Comparison of ENCODE assay signal across 24 cellular contexts in genomic region chr2:158505448-158505934, GRCh38. TPM values are rescaled to one million over a fixed set of nuclear protein-coding genes. Genes with fewer than 3 reads are reported as not detected.
DNase-seq lines count a peak whose midpoint lies in the region; ATAC-seq, FAIRE-seq and TF ChIP-seq lines count a peak whose summit lies in the region.
"Had no signal": no experiment of that assay in that cellular context is flagged by ENCODE, and none has a peak within 500 bp of the region (broad histone marks: within the 10 kb centered on the region; RNA-seq: fewer than 3 reads in every experiment).

No MANE protein-coding gene starts in this region.

- H3K4me3 Mint-ChIP-seq in MCF 10A (ENCODE audit: unreplicated experiment): no peak overlapping the region
- H3K4me3 Mint-ChIP-seq: effector memory CD8-positive, alpha-beta T cell had no signal

- TF ChIP-seq EP300 in K562 (IDR thresholded peaks at IDR 0.05; ENCODE audit: low read length): peak; percentile 47; the same call in 1 of the 2 replicates

- H3K9me1 ChIP-seq in K562 (ENCODE audit: control insufficient read depth, insufficient read depth, low read length): peaks cover 7% of the 10 kb centered on the region

- peak overlapping the region; percentile 33 for H3K4me2 ChIP-seq in K562 (ENCODE audit: insufficient read depth, low read length)
- H3K4me2 ChIP-seq: smooth muscle cell had no signal

- H3K9me3 ChIP-seq in breast epithelium (no peaks in the 10 kb centered on the region), K562 (replicated peaks; ENCODE audit: control insufficient read depth, insufficient read depth, low read depth, low read length) (no peaks in the 10 kb centered on the region)
- H3K9me3 ChIP-seq: stomach, upper lobe of right lung had no signal

- no peaks in the 10 kb centered on the region for H3K9me3 Mint-ChIP-seq in MCF 10A (ENCODE audit: unreplicated experiment)
- H3K9me3 Mint-ChIP-seq: effector memory CD8-positive, alpha-beta T cell had no signal

- no peak for TF ChIP-seq RAD21 in K562 (CRISPR knock-in tag; conservative IDR thresholded peaks at IDR 0.05 in 1 of 2, IDR thresholded peaks at IDR 0.05 in 1 of 2)

- no peak for TF ChIP-seq POLR2A in breast epithelium (IDR thresholded peaks at IDR 0.05)
- TF ChIP-seq POLR2A in K562 (conservative IDR thresholded peaks at IDR 0.05): no peak

- WGBS in K562 (ENCODE audit: insufficient coverage, low coverage, missing lambda C conversion rate): 27% methylated on average over 4 of the region's 4 CpGs

- no peaks in the 10 kb centered on the region for H3K27me3 Mint-ChIP-seq in MCF 10A (ENCODE audit: insufficient read depth, unreplicated experiment)
- H3K27me3 Mint-ChIP-seq: effector memory CD8-positive, alpha-beta T cell had no signal

- in situ Hi-C loops in K562 (cut with MboI): no loop called here

- H3K4me1 ChIP-seq in breast epithelium (no peaks in the 10 kb centered on the region), K562 (replicated peaks in 1 of 2; ENCODE audit: control insufficient read depth in 2 of 2, insufficient read depth in 2 of 2, low read length in 2 of 2) (peaks cover 10 to 37% of the 10 kb centered on the region in 2 experiments)

- TF ChIP-seq CTCF in MCF 10A (IDR thresholded peaks at IDR 0.05; ENCODE audit: unreplicated experiment): no peak
- TF ChIP-seq CTCF in breast epithelium (IDR thresholded peaks at IDR 0.05): no peak
- no peak for TF ChIP-seq CTCF in K562 (IDR thresholded peaks at IDR 0.05 in 2 of 3, conservative IDR thresholded peaks at IDR 0.05 in 1 of 3; ENCODE audit: insufficient read depth in 2 of 3, low read depth in 1 of 3, low read length in 3 of 3)

- peak; percentile 80 for FAIRE-seq in K562 (lab: Jason Lieb, UNC)
- FAIRE-seq: GM12892, islet of Langerhans had no signal

- H3K9ac ChIP-seq in K562 (ENCODE audit: insufficient read depth in 1 of 2, low read depth in 2 of 2, low read length in 2 of 2): peak overlapping the region in 1 of 2 experiments; percentile 71; a peak in 1 of 4 replicates

- H3K4me3 ChIP-seq in breast epithelium: no peak overlapping the region
- H3K4me3 ChIP-seq in K562: no peak overlapping the region
- H3K4me3 ChIP-seq: smooth muscle cell, stomach, upper lobe of right lung had no signal

- no TSS peak for BruUV-seq in MCF 10A (replicated peaks; lab: Mats Ljungman, UMichigan)
- no TSS peak for BruUV-seq in K562 (replicated peaks; lab: Mats Ljungman, UMichigan)

- peaks cover 86% of the 10 kb centered on the region for H3K79me2 ChIP-seq in K562 (ENCODE audit: control insufficient read depth, insufficient read depth, low read length)

- H3K27ac ChIP-seq in breast epithelium: no peak overlapping the region
- peak overlapping the region; percentile 41; the same call in 2 of the 3 replicates for H3K27ac ChIP-seq in K562 (ENCODE audit: extremely low read depth, low read depth, low read length)
- H3K27ac ChIP-seq: stomach, upper lobe of right lung had no signal

- H3K36me3 Mint-ChIP-seq in MCF 10A (ENCODE audit: insufficient read depth, unreplicated experiment): peaks cover 5% of the 10 kb centered on the region

- no peaks in the 10 kb centered on the region for H3K36me3 ChIP-seq in breast epithelium
- peaks cover 11% of the 10 kb centered on the region; the same call in 2 of the 3 replicates for H3K36me3 ChIP-seq in K562 (ENCODE audit: control insufficient read depth, insufficient read depth, low read length)
- H3K36me3 ChIP-seq: stomach, upper lobe of right lung had no signal

- ATAC-seq in K562 (peak; percentile 87), HG02885 (IDR thresholded peaks at IDR 0.05; ENCODE audit: poor library complexity, unreplicated experiment) (no peak)
- ATAC-seq: effector memory CD8-positive, alpha-beta T cell; upper lobe of right lung had no signal

- H3K4me1 Mint-ChIP-seq in MCF 10A (ENCODE audit: insufficient read depth, unreplicated experiment): peaks cover 32% of the 10 kb centered on the region

- DNase-seq in MCF 10A (ENCODE audit: unreplicated experiment): peak; percentile 54
- DNase-seq in breast epithelium (ENCODE audit: low spot score in 2 of 2): no peak
- peak; percentile 34 to 72 (median 56) for DNase-seq in K562 (ENCODE audit: extremely low read depth in 1 of 4, low spot score in 3 of 4)
- DNase-seq in islet precursor cell: peak; percentile 57
- no peak for DNase-seq in AG08395 (ENCODE audit: low spot score)
- DNase-seq in activated CD4-positive, alpha-beta T cell treated with anti-CD3 and anti-CD28 coated beads, Interleukin-2, amount 50 U/mL, for 48 hours: no peak
- DNase-seq in EL: no peak
- DNase-seq: activated CD4-positive, alpha-beta T cell treated with anti-CD3 and anti-CD28 coated beads, Interleukin-2, amount 50 U/mL, for 4 hours; activated gamma-delta T cell treated with Interleukin-2 at 50 U/mL for 16 hours; activated T-cell treated with anti-CD3 and anti-CD28 coated beads for 4 hours; amygdala; C1 segment of cervical spinal cord; effector memory CD8-positive, alpha-beta T cell; NCI-H1105 treated with DMSO at 0.1 percent for 48 hours; NCI-H2081 treated with DMSO at 0.1 percent for 48 hours; NCI-H510A; stimulated activated CD4-positive, alpha-beta T cell treated with anti-CD3 and anti-CD28 coated beads, Interleukin-4, amount 100 ng/mL, for 24 hours; stomach; upper lobe of right lung had no signal

- CTCF ChIA-PET in MCF 10A (lab: Yijun Ruan, JAX) (interaction anchor here (0.7 to 1.3 kb wide), 3 partner anchors 24 to 471 kb away, joined by 3 to 5 read pairs (median 4); no protein-coding TSS in a partner anchor), K562 (lab: Yijun Ruan, JAX; ENCODE audit: low intra/inter-chr PET ratio) (no interaction called here)

- intact Hi-C loops in MCF 10A (cut with micrococcal nuclease): no loop called here
- intact Hi-C loops in breast epithelium (cut with DNase I; ENCODE audit: low total_unique reads): no loop called here
- intact Hi-C loops in K562 (cut with micrococcal nuclease): no loop called here

- POLR2A ChIA-PET in MCF 10A (lab: Yijun Ruan, JAX) (interaction anchor here (0.9 to 1.8 kb wide), 8 partner anchors 8 to 95 kb away, joined by 3 to 9 read pairs (median 4); no protein-coding TSS in a partner anchor), K562 (lab: Yijun Ruan, JAX) (interaction anchor here (1.2 to 2.4 kb wide), 4 partner anchors 9 to 15 kb away, joined by 5 to 8 read pairs (median 6); no protein-coding TSS in a partner anchor)

- peaks cover 12% of the 10 kb centered on the region for H4K20me1 ChIP-seq in K562 (replicated peaks; ENCODE audit: control insufficient read depth, insufficient read depth, low read length)

- peak overlapping the region; percentile 96 for H3K27ac Mint-ChIP-seq in MCF 10A (ENCODE audit: low read depth, unreplicated experiment)

- H2AFZ ChIP-seq in K562 (ENCODE audit: low read depth, low read length): no peak overlapping the region

- H3K27me3 ChIP-seq in breast epithelium (no peaks in the 10 kb centered on the region), K562 (ENCODE audit: control insufficient read depth in 2 of 2, insufficient read depth in 2 of 2, low read length in 2 of 2) (no peaks in the 10 kb centered on the region)
- H3K27me3 ChIP-seq: stomach, upper lobe of right lung had no signal

TF ChIP-seq in K562, 482 proteins besides CTCF, POLR2A, EP300 and RAD21 (continues in another document):
- TF ChIP-seq HDGF (IDR thresholded peaks at IDR 0.05) (peak; percentile 90; the same call in 1 of the 2 replicates), MCM7 (IDR thresholded peaks at IDR 0.05) (no peak), NCOA1 (IDR thresholded peaks at IDR 0.05; ENCODE audit: low read depth) (no peak)

RNA-seq across cellular contexts. Expression of gene PKP4, which starts 48.7 kb away (rescaled TPM):
- total RNA-seq in MCF 10A (2022) (62.3 and 63.7 TPM in 2 replicates), breast epithelium (100 to 1,000 TPM in 2 of 3 donors, 10 to 100 TPM in 1; 62.1 to 138 (median 121) TPM), K562 (2014; rRNA removed) (74.0 and 87.5 TPM in 2 replicates), K562 (2014; rRNA removed; fragmentation: Illumina TruSeq; extraction: Trizol) (80.4 and 81.3 TPM in 2 replicates), K562 (2015; rRNA removed; fragmentation: Illumina TruSeq; extraction: Trizol) (71.3 and 77.5 TPM in 2 replicates), K562 (2021) (86.9 and 99.1 TPM in 2 replicates)
- total RNA-seq in K562 (2011; cell fraction: chromatin; rRNA removed; ENCODE audit: low replicate concordance): 103 and 231 TPM in 2 replicates
- 38.0 and 60.1 TPM in 2 replicates for total RNA-seq in K562 (2011; cell fraction: nucleolus; rRNA removed)
- total RNA-seq in K562 (2011; cell fraction: nucleoplasm; rRNA removed): 89.5 and 108 TPM in 2 replicates
- polyA plus RNA-seq in K562 (2011; rRNA removed) (65.2 and 65.8 TPM in 2 replicates), K562 (2014; fragmentation: Illumina TruSeq; extraction: Trizol) (84.4 and 98.1 TPM in 2 replicates), K562 (2014; fragmentation: Nextera tagmentation; extraction: Ambion mirVana) (10 to 100 TPM; 24.6 to 29.4 TPM), K562 (2014; rRNA removed) (62.8 and 65.2 TPM in 2 replicates)
- 55.1 and 56.7 TPM in 2 replicates for polyA plus RNA-seq in K562 (2011; cell fraction: cytosol; rRNA removed)
- polyA plus RNA-seq in K562 (2011; cell fraction: nucleus; rRNA removed): 145 and 155 TPM in 2 replicates
- polyA plus RNA-seq in K562 (2012): 54.7 and 57.7 TPM in 2 replicates
- polyA minus RNA-seq in K562 (2011; rRNA and poly(A)+ RNA removed): 145 and 162 TPM in 2 replicates
- 76.5 and 90.0 TPM in 2 replicates for polyA minus RNA-seq in K562 (2011; cell fraction: cytosol; rRNA and poly(A)+ RNA removed)
- 93.6 and 135 TPM in 2 replicates for polyA minus RNA-seq in K562 (2011; cell fraction: nucleus; rRNA and poly(A)+ RNA removed)

RNA-seq across cellular contexts. Expression of gene CCDC148, which starts 48.9 kb away (rescaled TPM):
- total RNA-seq in MCF 10A (2022) (0.51 and 0.96 TPM in 2 replicates), breast epithelium (1 to 10 TPM; 1.4 to 9.8 (median 4.6) TPM), K562 (2014; rRNA removed) (0.41 and 0.50 TPM in 2 replicates), K562 (2014; rRNA removed; fragmentation: Illumina TruSeq; extraction: Trizol) (0.65 and 1.7 TPM in 2 replicates), K562 (2015; rRNA removed; fragmentation: Illumina TruSeq; extraction: Trizol) (0.68 and 1.1 TPM in 2 replicates), K562 (2021) (0.58 and 0.64 TPM in 2 replicates)
- total RNA-seq in K562 (2011; cell fraction: chromatin; rRNA removed; ENCODE audit: low replicate concordance): not detected in 2 replicates
- not detected in 2 replicates for total RNA-seq in K562 (2011; cell fraction: nucleolus; rRNA removed)
- total RNA-seq in K562 (2011; cell fraction: nucleoplasm; rRNA removed): not detected in 2 replicates
- polyA plus RNA-seq in K562 (2011; rRNA removed) (0.10 and 0.35 TPM in 2 replicates), K562 (2014; fragmentation: Illumina TruSeq; extraction: Trizol) (0.70 and 0.90 TPM in 2 replicates), K562 (2014; fragmentation: Nextera tagmentation; extraction: Ambion mirVana) (1 to 10 TPM in 1 of 2 experiments, under 1 TPM in 1; 0.77 to 1.4 TPM), K562 (2014; rRNA removed) (0.20 and 0.48 TPM in 2 replicates)
- 0.04 TPM in 1 of 2 replicates, not detected in the other for polyA plus RNA-seq in K562 (2011; cell fraction: cytosol; rRNA removed)
- polyA plus RNA-seq in K562 (2011; cell fraction: nucleus; rRNA removed): 0.11 and 0.13 TPM in 2 replicates
- 0.60 and 1.8 TPM in 2 replicates for polyA plus RNA-seq in K562 (2012)
- 0.15 and 0.32 TPM in 2 replicates for polyA minus RNA-seq in K562 (2011; rRNA and poly(A)+ RNA removed)
- polyA minus RNA-seq in K562 (2011; cell fraction: cytosol; rRNA and poly(A)+ RNA removed): not detected in 2 replicates
- 0.33 and 0.54 TPM in 2 replicates for polyA minus RNA-seq in K562 (2011; cell fraction: nucleus; rRNA and poly(A)+ RNA removed)
- total RNA-seq: pulmonary artery endothelial cell had no signal
- polyA plus RNA-seq: smooth muscle cell had no signal

Comparison
In these comparisons a context has a peak if more than half of its experiments do, and no peak if none do; other contexts are left out.
1. DNase-seq: peak in MCF 10A (single experiment), K562 (4 of 4) and islet precursor cell (single experiment); none in breast epithelium (0 of 2), AG08395 (single experiment), activated CD4-positive, alpha-beta T cell treated with anti-CD3 and anti-CD28 coated beads, Interleukin-2, amount 50 U/mL, for 48 hours (0 of 2) and EL (single experiment).